In genomic region chr3:128297401-128298138, GRCh38 we compare ENCODE assay signal across 13 cellular contexts.
DNase-seq lines count a peak whose midpoint lies in the region; ATAC-seq, FAIRE-seq and TF ChIP-seq lines count a peak whose summit lies in the region.
"Had no signal": no experiment of that assay in that cellular context is flagged by ENCODE, and none has a peak within 500 bp of the region (broad histone marks: within the 10 kb centered on the region; RNA-seq: fewer than 3 reads in every experiment).

No MANE protein-coding gene starts in this region.

- no peak for FAIRE-seq in HTR-8/SVneo (lab: Jason Lieb, UNC)
- FAIRE-seq in keratinocyte (lab: Jason Lieb, UNC) = peak; percentile 29
- FAIRE-seq: H1 had no signal

- TF ChIP-seq CTCF in cardiac fibroblast (IDR thresholded peaks at IDR 0.05; ENCODE audit: low read depth, low read length) (no peak), keratinocyte (optimal IDR thresholded peaks at IDR 0.05 in 1 of 3, IDR thresholded peaks at IDR 0.05 in 1 of 3, conservative IDR thresholded peaks at IDR 0.05 in 1 of 3; ENCODE audit: extremely low read depth in 1 of 3, insufficient read depth in 2 of 3, low read length in 3 of 3) (no peak)

- H2AFZ ChIP-seq in keratinocyte (ENCODE audit: control insufficient read depth, low read length) = no peak overlapping the region

- peaks cover 0 to 2% (median 0%) of the 10 kb centered on the region in 7 donors for H3K9me3 Mint-ChIP-seq in CD4-positive, CD25-positive, alpha-beta regulatory T cell

- H3K4me3 Mint-ChIP-seq in CD4-positive, CD25-positive, alpha-beta regulatory T cell = peak overlapping the region in 1 of 4 donors; percentile 43

- H3K4me2 ChIP-seq in keratinocyte (ENCODE audit: control insufficient read depth, extremely low read depth, insufficient read depth, low read depth, low read length) = no peak overlapping the region

- H3K36me3 ChIP-seq in CD4-positive, CD25-positive, alpha-beta regulatory T cell (ENCODE audit: control insufficient read depth, insufficient read depth, low read length) = no peaks in the 10 kb centered on the region
- H3K36me3 ChIP-seq in keratinocyte (ENCODE audit: control insufficient read depth in 2 of 2, extremely low read depth in 1 of 2, insufficient read depth in 2 of 2, low read length in 2 of 2) = peaks cover 0 to 3% of the 10 kb centered on the region in 2 experiments
- H3K36me3 ChIP-seq: gastroesophageal sphincter, Peyer's patch had no signal

- no peaks in the 10 kb centered on the region for H3K9me3 ChIP-seq in CD4-positive, CD25-positive, alpha-beta regulatory T cell (ENCODE audit: control insufficient read depth in 2 of 2, low read length in 2 of 2)
- no peaks in the 10 kb centered on the region for H3K9me3 ChIP-seq in keratinocyte (ENCODE audit: control insufficient read depth, low read depth, low read length)
- H3K9me3 ChIP-seq: gastroesophageal sphincter, Peyer's patch had no signal

- DNase-seq in CD4-positive, CD25-positive, alpha-beta regulatory T cell = no peak
- peak; percentile 64 for DNase-seq in HTR-8/SVneo (ENCODE audit: insufficient read length, low spot score)
- peak; percentile 27 to 64 for DNase-seq in cardiac fibroblast (ENCODE audit: low read depth in 2 of 2)
- peak; percentile 19 for DNase-seq in keratinocyte (ENCODE audit: low read depth, low spot score)
- no peak for DNase-seq in SHP77 treated with DMSO at 0.1 percent for 48 hours (lab: John Stamatoyannopoulos, UW)
- DNase-seq in NCI-H82 treated with DMSO at 0.1 percent for 48 hours (lab: John Stamatoyannopoulos, UW; ENCODE audit: unreplicated experiment) = no peak
- DNase-seq: activated CD4-positive, alpha-beta T cell treated with anti-CD3 and anti-CD28 coated beads for 4 hours; NCI-H1417 had no signal

- H3K27ac Mint-ChIP-seq in CD4-positive, CD25-positive, alpha-beta regulatory T cell = peak overlapping the region in 2 of 3 donors; percentile 88 to 97

- no peaks in the 10 kb centered on the region for H3K79me2 ChIP-seq in keratinocyte (ENCODE audit: control insufficient read depth, insufficient read depth, low read length)

- H3K4me1 Mint-ChIP-seq in CD4-positive, CD25-positive, alpha-beta regulatory T cell = peaks cover 7 to 65% (median 31%) of the 10 kb centered on the region in 4 donors

- H3K36me3 Mint-ChIP-seq in CD4-positive, CD25-positive, alpha-beta regulatory T cell = peaks cover 27% of the 10 kb centered on the region

- H3K4me3 ChIP-seq in CD4-positive, CD25-positive, alpha-beta regulatory T cell (ENCODE audit: low read depth, low read length) = no peak overlapping the region
- H3K4me3 ChIP-seq in cardiac fibroblast (replicated peaks in 1 of 2; ENCODE audit: low read depth in 2 of 2, low read length in 2 of 2) (no peak overlapping the region), keratinocyte (ENCODE audit: control insufficient read depth in 2 of 3, extremely low read depth in 1 of 3, insufficient read depth in 2 of 3, low read depth in 1 of 3, low read length in 3 of 3) (no peak overlapping the region)
- H3K4me3 ChIP-seq: gastroesophageal sphincter, Peyer's patch had no signal

- dilution Hi-C loops in keratinocyte (cut with MboI; ENCODE audit: extremely low pct_ligation_motif_present, low sequenced_read_pairs) = no loop called here

- ATAC-seq in CD4-positive, CD25-positive, alpha-beta regulatory T cell (ENCODE audit: low read depth in 2 of 2) = no peak
- ATAC-seq in HG03521 (IDR thresholded peaks at IDR 0.05; ENCODE audit: unreplicated experiment) (no peak), HG03095 (IDR thresholded peaks at IDR 0.05; ENCODE audit: unreplicated experiment) (no peak)
- ATAC-seq: gastroesophageal sphincter had no signal

- no peaks in the 10 kb centered on the region for H3K27me3 Mint-ChIP-seq in CD4-positive, CD25-positive, alpha-beta regulatory T cell

- H3K9ac ChIP-seq in keratinocyte (ENCODE audit: control insufficient read depth, extremely low read depth, insufficient read depth, low read length) = no peak overlapping the region

- H4K20me1 ChIP-seq in keratinocyte (ENCODE audit: control insufficient read depth, extremely low read depth, insufficient read depth, low read length) = no peaks in the 10 kb centered on the region

- H3K27ac ChIP-seq in CD4-positive, CD25-positive, alpha-beta regulatory T cell (ENCODE audit: insufficient read depth, low read length, poor library complexity, severe bottlenecking) = no peak overlapping the region
- H3K27ac ChIP-seq in keratinocyte (ENCODE audit: control insufficient read depth, insufficient read depth, low read length) = no peak overlapping the region
- H3K27ac ChIP-seq: gastroesophageal sphincter, Peyer's patch had no signal

- no peaks in the 10 kb centered on the region for H3K27me3 ChIP-seq in CD4-positive, CD25-positive, alpha-beta regulatory T cell (ENCODE audit: control insufficient read depth, insufficient read depth, low read length)
- H3K27me3 ChIP-seq in keratinocyte (ENCODE audit: control insufficient read depth, extremely low read depth, insufficient read depth, low read length) = no peaks in the 10 kb centered on the region
- H3K27me3 ChIP-seq: gastroesophageal sphincter, Peyer's patch had no signal

- H3K9me1 ChIP-seq in keratinocyte (ENCODE audit: control insufficient read depth, extremely low read depth, insufficient read depth, low read length) = no peaks in the 10 kb centered on the region

- peaks cover 41% of the 10 kb centered on the region for H3K4me1 ChIP-seq in CD4-positive, CD25-positive, alpha-beta regulatory T cell (ENCODE audit: control insufficient read depth, insufficient read depth, low read length, poor library complexity, severe bottlenecking)
- H3K4me1 ChIP-seq in keratinocyte (ENCODE audit: control insufficient read depth, extremely low read depth, insufficient read depth, low read length) = peaks cover 7% of the 10 kb centered on the region
- H3K4me1 ChIP-seq: gastroesophageal sphincter, Peyer's patch had no signal

Comparison
In these comparisons a context has a peak if more than half of its experiments do, and no peak if none do; other contexts are left out.
1. DNase-seq: peak in HTR-8/SVneo (single experiment), cardiac fibroblast (2 of 2) and keratinocyte (single experiment); none in CD4-positive, CD25-positive, alpha-beta regulatory T cell (0 of 3), SHP77 treated with DMSO at 0.1 percent for 48 hours (single experiment) and NCI-H82 treated with DMSO at 0.1 percent for 48 hours (single experiment).